Comparison of ENCODE assay signal across 1 cellular context in genomic region chr16:29899516-29900101, GRCh38.
TF ChIP-seq lines count a peak whose summit lies in the region.

Gene SEZ6L2 (minus strand): TSS chr16:29899550. CDS start chr16:29899019, 531 bp downstream.

TF ChIP-seq in SK-N-SH, 30 proteins besides CTCF, POLR2A, EP300 and RAD21 (continued from another document):
- no peak for TF ChIP-seq YY1 (IDR thresholded peaks at IDR 0.05; ENCODE audit: low read depth)
- TF ChIP-seq ELF1 (IDR thresholded peaks at IDR 0.05): 0 out of 2 replicates have a peak, but pooled peaks have one; percentile 20
- no peak for TF ChIP-seq FOXJ3 (CRISPR knock-in tag; IDR thresholded peaks at IDR 0.05)
- TF ChIP-seq NRF1 (IDR thresholded peaks at IDR 0.05; ENCODE audit: low read depth, low read length): no peak
- no peak; the same call in 1 of the 2 replicates for TF ChIP-seq TAF1 (IDR thresholded peaks at IDR 0.05; ENCODE audit: borderline replicate concordance, low read depth, low read length)
- TF ChIP-seq MXI1 (IDR thresholded peaks at IDR 0.05; ENCODE audit: low read depth, low read length): peak; percentile 26
